ENCODE assay signal across 1 cellular context in genomic region chr1:4267381-4268261, GRCh38.
A peak's percentile ranks its signal among the peaks of the same experiment; 100 is the strongest.
TF ChIP-seq lines count a peak whose summit lies in the region.

No MANE protein-coding gene starts in this region.

TF ChIP-seq in HepG2, 621 proteins besides CTCF, POLR2A, EP300 and RAD21 (continued from another document and continues in another):
- TF ChIP-seq GPBP1L1 (CRISPR knock-in tag; IDR thresholded peaks at IDR 0.05) (no peak), ZNF747 (CRISPR knock-in tag; IDR thresholded peaks at IDR 0.05; ENCODE audit: borderline replicate concordance) (peak; percentile 34; the same call in 1 of the 2 replicates), U2AF2 (IDR thresholded peaks at IDR 0.05; ENCODE audit: low read depth, low read length) (no peak), ZNF24 (IDR thresholded peaks at IDR 0.05) (no peak), MATR3 (CRISPR knock-in tag; IDR thresholded peaks at IDR 0.05) (no peak), PITX1 (CRISPR knock-in tag; IDR thresholded peaks at IDR 0.05) (peak; percentile 87), POLR2AphosphoS2 (IDR thresholded peaks at IDR 0.05; ENCODE audit: low read depth, low read length) (no peak), ZNF121 (CRISPR knock-in tag; IDR thresholded peaks at IDR 0.05) (no peak), ZNF230 (CRISPR knock-in tag; IDR thresholded peaks at IDR 0.05) (no peak), FOXA3 (CRISPR knock-in tag; IDR thresholded peaks at IDR 0.05) (peak; percentile 81), UBTF (CRISPR knock-in tag; IDR thresholded peaks at IDR 0.05) (peak; percentile 39), NFATC3 (CRISPR knock-in tag; IDR thresholded peaks at IDR 0.05) (no peak), JUNB (CRISPR knock-in tag; IDR thresholded peaks at IDR 0.05; ENCODE audit: borderline replicate concordance) (no peak), ZSCAN31 (CRISPR knock-in tag; IDR thresholded peaks at IDR 0.05; ENCODE audit: low read depth) (no peak; the same call in 1 of the 2 replicates), ZNF773 (CRISPR knock-in tag; IDR thresholded peaks at IDR 0.05; ENCODE audit: borderline replicate concordance) (no peak), PBX2 (CRISPR knock-in tag; IDR thresholded peaks at IDR 0.05) (no peak), SP4 (CRISPR knock-in tag; IDR thresholded peaks at IDR 0.05) (peak; percentile 25; the same call in 1 of the 2 replicates), ISX (CRISPR knock-in tag; conservative IDR thresholded peaks at IDR 0.05) (no peak), ZNF850 (CRISPR knock-in tag; conservative IDR thresholded peaks at IDR 0.05) (no peak), CEBPB (IDR thresholded peaks at IDR 0.05; ENCODE audit: borderline replicate concordance, low read depth, low read length) (no peak), RORA (CRISPR knock-in tag; IDR thresholded peaks at IDR 0.05) (no peak), ZFYVE20 (CRISPR knock-in tag; IDR thresholded peaks at IDR 0.05; ENCODE audit: borderline replicate concordance, low read depth) (no peak), NFRKB (IDR thresholded peaks at IDR 0.05) (no peak), TBX2 (CRISPR knock-in tag; IDR thresholded peaks at IDR 0.05; ENCODE audit: borderline replicate concordance) (peak; percentile 91), FOSL2 (CRISPR knock-in tag; IDR thresholded peaks at IDR 0.05) (peak; percentile 74), ZSCAN30 (CRISPR knock-in tag; IDR thresholded peaks at IDR 0.05) (no peak), RXRB (CRISPR knock-in tag; IDR thresholded peaks at IDR 0.05; ENCODE audit: borderline replicate concordance) (peak; percentile 93), HMGA1 (CRISPR knock-in tag; conservative IDR thresholded peaks at IDR 0.05) (no peak), CAMTA2 (CRISPR knock-in tag; IDR thresholded peaks at IDR 0.05; ENCODE audit: borderline replicate concordance) (no peak), ELF3 (CRISPR knock-in tag; IDR thresholded peaks at IDR 0.05) (peak; percentile 90), THAP11 (CRISPR knock-in tag; IDR thresholded peaks at IDR 0.05) (peak; percentile 67), GLI4 (CRISPR knock-in tag; IDR thresholded peaks at IDR 0.05; ENCODE audit: borderline replicate concordance) (no peak), ZNF441 (CRISPR knock-in tag; IDR thresholded peaks at IDR 0.05; ENCODE audit: borderline replicate concordance) (no peak), ZNF530 (CRISPR knock-in tag; IDR thresholded peaks at IDR 0.05; ENCODE audit: low read depth) (no peak), PCBP2 (optimal IDR thresholded peaks at IDR 0.05; ENCODE audit: low read depth, low read length, poor library complexity, severe bottlenecking) (no peak), TCF7L2 (IDR thresholded peaks at IDR 0.05; ENCODE audit: low read depth, low read length) (peak; percentile 94), ZNF558 (CRISPR knock-in tag; IDR thresholded peaks at IDR 0.05; ENCODE audit: borderline replicate concordance) (no peak), ZNF589 (CRISPR knock-in tag; conservative IDR thresholded peaks at IDR 0.05) (no peak), PAX8 (CRISPR knock-in tag; IDR thresholded peaks at IDR 0.05; ENCODE audit: borderline replicate concordance) (no peak), FOXP4 (CRISPR knock-in tag; IDR thresholded peaks at IDR 0.05) (peak; percentile 78; the same call in 1 of the 2 replicates), ZNF546 (CRISPR knock-in tag; conservative IDR thresholded peaks at IDR 0.05) (no peak), KDM2A (CRISPR knock-in tag; IDR thresholded peaks at IDR 0.05; ENCODE audit: borderline replicate concordance, low read depth) (peak; percentile 53), RERE (CRISPR knock-in tag; IDR thresholded peaks at IDR 0.05; ENCODE audit: low read depth) (peak; percentile 70), ZBTB8A (CRISPR knock-in tag; IDR thresholded peaks at IDR 0.05; ENCODE audit: borderline replicate concordance, low read depth) (no peak), ZNF724P (CRISPR knock-in tag; IDR thresholded peaks at IDR 0.05; ENCODE audit: borderline replicate concordance) (no peak), ZNF160 (CRISPR knock-in tag; IDR thresholded peaks at IDR 0.05) (no peak), ZNF296 (CRISPR knock-in tag; conservative IDR thresholded peaks at IDR 0.05) (no peak), ZNF367 (CRISPR knock-in tag; IDR thresholded peaks at IDR 0.05; ENCODE audit: borderline replicate concordance) (no peak), RNF219 (CRISPR knock-in tag; IDR thresholded peaks at IDR 0.05) (no peak), ZNF253 (CRISPR knock-in tag; IDR thresholded peaks at IDR 0.05; ENCODE audit: borderline replicate concordance) (no peak), ZNF660 (CRISPR knock-in tag; IDR thresholded peaks at IDR 0.05; ENCODE audit: borderline replicate concordance, low read depth) (no peak), AGO1 (IDR thresholded peaks at IDR 0.05; ENCODE audit: low read depth, low read length, poor library complexity, severe bottlenecking) (no peak), SP140L (CRISPR knock-in tag; IDR thresholded peaks at IDR 0.05; ENCODE audit: borderline replicate concordance) (peak; percentile 73; the same call in 1 of the 2 replicates), KLF15 (CRISPR knock-in tag; IDR thresholded peaks at IDR 0.05; ENCODE audit: borderline replicate concordance) (no peak), MXD3 (CRISPR knock-in tag; IDR thresholded peaks at IDR 0.05) (no peak), PREB (CRISPR knock-in tag; IDR thresholded peaks at IDR 0.05) (no peak), IRF1 (CRISPR knock-in tag; IDR thresholded peaks at IDR 0.05; ENCODE audit: low read depth) (no peak), ZNF607 (CRISPR knock-in tag; IDR thresholded peaks at IDR 0.05; ENCODE audit: borderline replicate concordance) (no peak)
